In genomic region chr20:9070304-9070703, GRCh38 we compare ENCODE assay signal across 12 cellular contexts. TPM values are rescaled to one million over a fixed set of nuclear protein-coding genes. Genes with fewer than 3 reads are reported as not detected.
DNase-seq lines count a peak whose midpoint lies in the region; ATAC-seq and TF ChIP-seq lines count a peak whose summit lies in the region.
"Had no signal": no experiment of that assay in that cellular context is flagged by ENCODE, and none has a peak within 500 bp of the region (broad histone marks: within the 10 kb centered on the region; RNA-seq: fewer than 3 reads in every experiment).

No MANE protein-coding gene starts in this region.

- H3K27me3 ChIP-seq in heart left ventricle (peaks cover 0 to 22% (median 0%) of the 10 kb centered on the region in 9 donors), right cardiac atrium (ENCODE audit: control insufficient read depth, insufficient read depth) (no peaks in the 10 kb centered on the region), iPS-18a (ENCODE audit: control insufficient read depth, insufficient read depth, low read length) (no peaks in the 10 kb centered on the region), upper lobe of right lung (peaks cover 18% of the 10 kb centered on the region)
- H3K27me3 ChIP-seq: gastroesophageal sphincter had no signal

- H3K27ac ChIP-seq in heart left ventricle (peak overlapping the region in 6 of 12 donors; percentile 8 to 98 (median 94)), right cardiac atrium (ENCODE audit: low read length) (no peak overlapping the region), iPS-18a (ENCODE audit: low read length) (no peak overlapping the region), upper lobe of right lung (no peak overlapping the region)

- DNase-seq in heart left ventricle: no peak
- no peak for DNase-seq in right cardiac atrium
- no peak for DNase-seq in WTC11 (ENCODE audit: low spot score)
- DNase-seq in upper lobe of right lung: no peak
- no peak for DNase-seq in activated effector memory CD4-positive, alpha-beta T cell treated with anti-CD3 and anti-CD28 coated beads, Interleukin-2, amount 50 U/mL, for 16 hours
- DNase-seq: activated CD4-positive, alpha-beta T cell treated with anti-CD3 and anti-CD28 coated beads for 4 hours; NCI-H82 had no signal

- H3K9me3 ChIP-seq in heart left ventricle: no peaks in the 10 kb centered on the region
- no peaks in the 10 kb centered on the region for H3K9me3 ChIP-seq in right cardiac atrium (ENCODE audit: control insufficient read depth, low read length)
- H3K9me3 ChIP-seq in iPS-18a (ENCODE audit: control insufficient read depth, low read depth, low read length): no peaks in the 10 kb centered on the region
- H3K9me3 ChIP-seq in upper lobe of right lung: no peaks in the 10 kb centered on the region
- H3K9me3 ChIP-seq: gastroesophageal sphincter had no signal

- WGBS in heart left ventricle, 4 donors: 66 to 75% (median 68%) methylated on average over 3 of the region's 3 CpGs
- 72% methylated on average over 3 of the region's 3 CpGs for whole genome bisulfite sequencing in right cardiac atrium

- H3K27ac Mint-ChIP-seq in WTC11: no peak overlapping the region
- H3K27ac Mint-ChIP-seq: activated naive CD4-positive, alpha-beta T cell treated with anti-CD3 and anti-CD28 coated beads, Interleukin-2, amount 50 U/mL, for 24 hours had no signal

- peaks cover 61% of the 10 kb centered on the region for H3K4me1 Mint-ChIP-seq in WTC11

- H3K4me3 ChIP-seq in heart left ventricle: peak overlapping the region in 10 of 12 donors; percentile 73 to 95 (median 90)
- no peak overlapping the region for H3K4me3 ChIP-seq in right cardiac atrium (ENCODE audit: low read length)
- H3K4me3 ChIP-seq in iPS-18a (ENCODE audit: low read length): peak overlapping the region; percentile 90
- H3K4me3 ChIP-seq in upper lobe of right lung: peak overlapping the region; percentile 56

- H3K4me1 ChIP-seq in heart left ventricle (peaks cover 0 to 61% (median 44%) of the 10 kb centered on the region in 12 donors), right cardiac atrium (ENCODE audit: control insufficient read depth, insufficient read depth, low read length) (peaks cover 8% of the 10 kb centered on the region), iPS-18a (ENCODE audit: control insufficient read depth, low read depth, low read length) (peaks cover 57% of the 10 kb centered on the region), upper lobe of right lung (no peaks in the 10 kb centered on the region)

- H3K27me3 Mint-ChIP-seq in WTC11 (ENCODE audit: low read depth): no peaks in the 10 kb centered on the region

- ATAC-seq in heart left ventricle (no peak), right cardiac atrium (no peak), WTC11 (no peak), upper lobe of right lung (no peak), GM18907 (IDR thresholded peaks at IDR 0.05; ENCODE audit: unreplicated experiment) (no peak), HG02798 (IDR thresholded peaks at IDR 0.05; ENCODE audit: poor library complexity, unreplicated experiment) (no peak)
- ATAC-seq: gastroesophageal sphincter had no signal

- TF ChIP-seq POLR2A in heart left ventricle (IDR thresholded peaks at IDR 0.05): no peak

- no peaks in the 10 kb centered on the region for H3K36me3 Mint-ChIP-seq in WTC11

- H3K4me3 Mint-ChIP-seq in WTC11: peak overlapping the region; percentile 92
- H3K4me3 Mint-ChIP-seq: activated naive CD4-positive, alpha-beta T cell treated with anti-CD3 and anti-CD28 coated beads, Interleukin-2, amount 50 U/mL, for 24 hours had no signal

- TF ChIP-seq CTCF in heart left ventricle (IDR thresholded peaks at IDR 0.05) (no peak), WTC11 (IDR thresholded peaks at IDR 0.05) (no peak), upper lobe of right lung (IDR thresholded peaks at IDR 0.05) (no peak)

- intact Hi-C loops in heart left ventricle (cut with DNase I) (loop anchor here in 9 of 10 donors (5.0 to 10.0 kb wide), 7 partner anchors 42 to 284 kb away; no protein-coding TSS in a partner anchor), right cardiac atrium (cut with DNase I) (loop anchor here in 1 of 4 donors (10.0 kb wide), 1 partner anchor 294 kb away; no protein-coding TSS in a partner anchor), upper lobe of right lung (cut with DNase I) (no loop called here)

- CTCF ChIA-PET in WTC11 (lab: Charles Lee): interaction anchor here (1.3 kb wide), 1 partner anchor 323 kb away, joined by 4 read pairs; no protein-coding TSS in a partner anchor

- H3K9ac ChIP-seq in iPS-18a (ENCODE audit: low read length): peak overlapping the region; percentile 37

- H3K36me3 ChIP-seq in heart left ventricle: no peaks in the 10 kb centered on the region
- no peaks in the 10 kb centered on the region for H3K36me3 ChIP-seq in iPS-18a (ENCODE audit: control insufficient read depth, low read depth, low read length)
- H3K36me3 ChIP-seq in upper lobe of right lung: no peaks in the 10 kb centered on the region
- H3K36me3 ChIP-seq: gastroesophageal sphincter had no signal

- POLR2A ChIA-PET in WTC11 (lab: Charles Lee): no interaction called here

- H3K9me3 Mint-ChIP-seq in WTC11: no peaks in the 10 kb centered on the region
- H3K9me3 Mint-ChIP-seq: activated naive CD4-positive, alpha-beta T cell treated with anti-CD3 and anti-CD28 coated beads, Interleukin-2, amount 50 U/mL, for 24 hours had no signal

TF ChIP-seq in WTC11, 78 proteins besides CTCF, POLR2A, EP300 and RAD21 (continues in another document):
- TF ChIP-seq ZNF281 (CRISPR knock-in tag; IDR thresholded peaks at IDR 0.05): no peak
- no peak for TF ChIP-seq HMGA2 (CRISPR knock-in tag; IDR thresholded peaks at IDR 0.05)
- TF ChIP-seq CDX4 (CRISPR knock-in tag; IDR thresholded peaks at IDR 0.05; ENCODE audit: borderline replicate concordance): no peak
- TF ChIP-seq ZNF532 (CRISPR knock-in tag; IDR thresholded peaks at IDR 0.05; ENCODE audit: borderline replicate concordance): no peak
- TF ChIP-seq GTF2I (CRISPR knock-in tag; conservative IDR thresholded peaks at IDR 0.05): no peak
- TF ChIP-seq JUN (CRISPR knock-in tag; IDR thresholded peaks at IDR 0.05): no peak
- TF ChIP-seq PRRX2 (CRISPR knock-in tag; IDR thresholded peaks at IDR 0.05): no peak

RNA-seq across cellular contexts. Expression of gene PLCB4, which starts 1.4 kb away (rescaled TPM):
- 10 to 100 TPM; 14.7 to 31.8 (median 18.6) TPM for total RNA-seq in heart left ventricle
- polyA plus RNA-seq in heart left ventricle: 1 to 10 TPM; 8.4 TPM
- total RNA-seq in right cardiac atrium: 10 to 100 TPM; 22.8 to 42.2 (median 28.3) TPM
- polyA plus RNA-seq in right cardiac atrium: 9.4 TPM
- total RNA-seq in WTC11 (2021): 11.9 to 14.3 TPM (median 12.6 TPM) in 3 replicates
- 7.9 TPM for total RNA-seq in upper lobe of right lung
